8 cellular contexts compared by ENCODE assay signal in the genomic region with DNA sequence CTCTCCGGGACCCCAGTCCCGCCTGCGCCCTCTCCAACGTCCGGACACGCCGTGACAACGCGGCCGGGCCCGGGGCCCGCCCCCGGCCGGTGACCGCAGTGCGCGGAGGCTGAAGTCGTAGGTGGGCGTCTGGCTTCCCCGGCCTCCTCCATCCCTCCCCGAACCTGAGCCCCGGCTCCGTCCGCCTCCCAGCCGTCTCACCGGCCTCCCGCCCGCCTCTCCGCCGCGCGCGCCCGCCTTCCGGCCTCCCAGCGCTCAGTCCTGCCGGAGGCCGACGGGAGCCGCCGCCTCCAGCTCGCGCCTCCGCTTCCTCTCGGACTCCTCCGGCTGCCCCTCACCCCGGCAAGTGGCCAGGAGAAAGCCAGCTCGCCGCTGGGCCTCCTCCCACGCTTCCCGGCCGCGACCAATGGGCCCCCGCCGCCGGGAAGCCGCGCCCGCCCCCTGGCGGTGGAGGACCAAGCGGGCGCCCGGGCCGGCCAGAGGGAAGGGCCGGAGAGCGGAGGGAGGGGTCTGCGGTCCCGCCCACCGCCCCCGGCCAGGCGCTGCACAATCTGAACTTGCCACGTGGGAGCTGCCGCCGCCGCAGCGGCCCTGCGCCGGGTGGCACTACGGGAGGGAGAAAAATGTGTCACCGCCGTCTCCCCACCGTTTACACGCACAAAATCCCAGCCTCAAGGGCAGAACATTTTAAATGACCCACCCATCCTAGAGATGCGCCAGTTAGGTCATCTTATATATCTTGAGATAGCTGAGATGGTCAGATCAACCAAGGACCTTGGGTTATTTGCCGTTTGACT. TPM values are rescaled to one million over a fixed set of nuclear protein-coding genes. Genes with fewer than 3 reads are reported as not detected.
DNase-seq lines count a peak whose midpoint lies in the region; ATAC-seq and TF ChIP-seq lines count a peak whose summit lies in the region.

A gene with protein sequence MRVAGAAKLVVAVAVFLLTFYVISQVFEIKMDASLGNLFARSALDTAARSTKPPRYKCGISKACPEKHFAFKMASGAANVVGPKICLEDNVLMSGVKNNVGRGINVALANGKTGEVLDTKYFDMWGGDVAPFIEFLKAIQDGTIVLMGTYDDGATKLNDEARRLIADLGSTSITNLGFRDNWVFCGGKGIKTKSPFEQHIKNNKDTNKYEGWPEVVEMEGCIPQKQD (minus strand): TSS at position 348 of the 797 bp plus-strand sequence. CDS start 13,339 bp downstream, outside the sequence.

- H3K4me1 ChIP-seq in Karpas-422 (ENCODE audit: low read length) = peaks cover 20% of the 10 kb centered on the region

- peaks cover 34% of the 10 kb centered on the region for H3K4me1 Mint-ChIP-seq in activated T-helper 2 cell treated with anti-CD3 and anti-CD28 coated beads, Interferon-gamma antibody, Interleukin-2, Interleukin-4, amounts not matched to agents 10 μg/mL and 5 μg/mL and 100 μg/mL, durations not matched to agents 14 hours and 24 hours and 36 hours (ENCODE audit: low read depth)
- peaks cover 30% of the 10 kb centered on the region for H3K4me1 Mint-ChIP-seq in nephron
- H3K4me1 Mint-ChIP-seq in stimulated activated naive CD8-positive, alpha-beta T cell treated with anti-CD3 and anti-CD28 coated beads, Interleukin-15, Interleukin-2, amounts not matched to agents 100 ng/mL and 50 ng/mL, for 24 hours (ENCODE audit: low read depth) = peaks cover 47% of the 10 kb centered on the region

- no peaks in the 10 kb centered on the region for H3K9me3 ChIP-seq in Karpas-422 (ENCODE audit: low read length)

- H3K4me3 Mint-ChIP-seq in activated T-helper 2 cell treated with anti-CD3 and anti-CD28 coated beads, Interferon-gamma antibody, Interleukin-2, Interleukin-4, amounts not matched to agents 10 μg/mL and 5 μg/mL and 100 μg/mL, durations not matched to agents 14 hours and 24 hours and 36 hours (ENCODE audit: low read depth) = peak within 1 kb of the TSS; percentile 88
- H3K4me3 Mint-ChIP-seq in nephron = peak within 1 kb of the TSS; percentile 89 to 95 (median 92)
- peak within 1 kb of the TSS; percentile 94 for H3K4me3 Mint-ChIP-seq in stimulated activated naive CD8-positive, alpha-beta T cell treated with anti-CD3 and anti-CD28 coated beads, Interleukin-15, Interleukin-2, amounts not matched to agents 100 ng/mL and 50 ng/mL, for 24 hours

- ATAC-seq in GM21825 (IDR thresholded peaks at IDR 0.05; ENCODE audit: unreplicated experiment) = peak; percentile 79

- H4K20me1 ChIP-seq in Karpas-422 (ENCODE audit: insufficient read depth, low read depth, low read length) = no peaks in the 10 kb centered on the region; the same call in 1 of the 2 replicates

- intact Hi-C loops in activated T-helper 2 cell treated with anti-CD3 and anti-CD28 coated beads, Interferon-gamma antibody, Interleukin-2, Interleukin-4, amounts not matched to agents 10 μg/mL and 5 μg/mL and 100 μg/mL, durations not matched to agents 14 hours and 24 hours and 36 hours (cut with micrococcal nuclease) = loop anchor here (1.0 to 10.0 kb wide), 10 partner anchors 10 to 441 kb away; partner anchors contain the start of gene CPED1

- H3K4me3 ChIP-seq in Karpas-422 (ENCODE audit: low read length) = peak within 1 kb of the TSS; percentile 84
- peak within 1 kb of the TSS; percentile 77 for H3K4me3 ChIP-seq in fibroblast of pulmonary artery (replicated peaks; ENCODE audit: low read depth, low read length)

- H3K9me3 Mint-ChIP-seq in activated T-helper 2 cell treated with anti-CD3 and anti-CD28 coated beads, Interferon-gamma antibody, Interleukin-2, Interleukin-4, amounts not matched to agents 10 μg/mL and 5 μg/mL and 100 μg/mL, durations not matched to agents 14 hours and 24 hours and 36 hours = peaks cover 5% of the 10 kb centered on the region
- peaks cover 3% of the 10 kb centered on the region for H3K9me3 Mint-ChIP-seq in nephron
- peaks cover 5% of the 10 kb centered on the region for H3K9me3 Mint-ChIP-seq in stimulated activated naive CD8-positive, alpha-beta T cell treated with anti-CD3 and anti-CD28 coated beads, Interleukin-15, Interleukin-2, amounts not matched to agents 100 ng/mL and 50 ng/mL, for 24 hours

- peak within 1 kb of the TSS; percentile 79 for H3K9ac ChIP-seq in Karpas-422 (ENCODE audit: low read length)

- peak within 1 kb of the TSS; percentile 93 for H2AFZ ChIP-seq in Karpas-422 (ENCODE audit: low read length)

- peaks cover 25% of the 10 kb centered on the region for H3K79me2 ChIP-seq in Karpas-422 (ENCODE audit: low read length)

- peak within 1 kb of the TSS; percentile 91 for H3K27ac Mint-ChIP-seq in activated T-helper 2 cell treated with anti-CD3 and anti-CD28 coated beads, Interferon-gamma antibody, Interleukin-2, Interleukin-4, amounts not matched to agents 10 μg/mL and 5 μg/mL and 100 μg/mL, durations not matched to agents 14 hours and 24 hours and 36 hours
- peak within 1 kb of the TSS; percentile 87 to 94 (median 91) for H3K27ac Mint-ChIP-seq in nephron
- peak within 1 kb of the TSS; percentile 94 for H3K27ac Mint-ChIP-seq in stimulated activated naive CD8-positive, alpha-beta T cell treated with anti-CD3 and anti-CD28 coated beads, Interleukin-15, Interleukin-2, amounts not matched to agents 100 ng/mL and 50 ng/mL, for 24 hours

- H3K4me2 ChIP-seq in Karpas-422 (ENCODE audit: low read depth, low read length, poor library complexity, severe bottlenecking) = peak within 1 kb of the TSS; percentile 80

- no peaks in the 10 kb centered on the region for H3K27me3 Mint-ChIP-seq in activated T-helper 2 cell treated with anti-CD3 and anti-CD28 coated beads, Interferon-gamma antibody, Interleukin-2, Interleukin-4, amounts not matched to agents 10 μg/mL and 5 μg/mL and 100 μg/mL, durations not matched to agents 14 hours and 24 hours and 36 hours (ENCODE audit: low read depth)
- H3K27me3 Mint-ChIP-seq in nephron (ENCODE audit: low read depth) = no peaks in the 10 kb centered on the region
- H3K27me3 Mint-ChIP-seq in stimulated activated naive CD8-positive, alpha-beta T cell treated with anti-CD3 and anti-CD28 coated beads, Interleukin-15, Interleukin-2, amounts not matched to agents 100 ng/mL and 50 ng/mL, for 24 hours = no peaks in the 10 kb centered on the region

- peak; percentile 20 for TF ChIP-seq CTCF in fibroblast of pulmonary artery (IDR thresholded peaks at IDR 0.05; ENCODE audit: low read length, missing control alignments)
- peak; percentile 95 to 98 (median 97) for TF ChIP-seq CTCF in nephron (IDR thresholded peaks at IDR 0.05; ENCODE audit: unreplicated experiment in 3 of 3)

- no peaks in the 10 kb centered on the region for H3K9me2 ChIP-seq in Karpas-422 (replicated peaks; ENCODE audit: insufficient read depth, low read length)

- H3K36me3 ChIP-seq in Karpas-422 (ENCODE audit: insufficient read depth, low read length) = no peaks in the 10 kb centered on the region; the same call in 1 of the 2 replicates

- no peak within 1 kb of the TSS for H3K27ac ChIP-seq in Karpas-422 (ENCODE audit: low read length)

- no peaks in the 10 kb centered on the region for H3K27me3 ChIP-seq in Karpas-422 (ENCODE audit: low read length)

- DNase-seq in EH (ENCODE audit: low read depth) (peak; percentile 93), Karpas-422 (peak; percentile 96), RPMI7951 (ENCODE audit: low read depth) (peak; percentile 93), fibroblast of pulmonary artery (ENCODE audit: low read depth) (peak; percentile 93)
- peak; percentile 78 for DNase-seq in activated T-helper 2 cell treated with anti-CD3 and anti-CD28 coated beads, Interferon-gamma antibody, Interleukin-2, Interleukin-4, amounts not matched to agents 10 μg/mL and 5 μg/mL and 100 μg/mL, durations not matched to agents 14 hours and 24 hours and 36 hours (ENCODE audit: low spot score)

- H3K36me3 Mint-ChIP-seq in activated T-helper 2 cell treated with anti-CD3 and anti-CD28 coated beads, Interferon-gamma antibody, Interleukin-2, Interleukin-4, amounts not matched to agents 10 μg/mL and 5 μg/mL and 100 μg/mL, durations not matched to agents 14 hours and 24 hours and 36 hours (ENCODE audit: low read depth) = peaks cover 29% of the 10 kb centered on the region
- peaks cover 23% of the 10 kb centered on the region for H3K36me3 Mint-ChIP-seq in nephron (ENCODE audit: low read depth)
- peaks cover 30% of the 10 kb centered on the region for H3K36me3 Mint-ChIP-seq in stimulated activated naive CD8-positive, alpha-beta T cell treated with anti-CD3 and anti-CD28 coated beads, Interleukin-15, Interleukin-2, amounts not matched to agents 100 ng/mL and 50 ng/mL, for 24 hours (ENCODE audit: low read depth)

RNA-seq across cellular contexts. Expression of the gene that starts here (rescaled TPM):
- 16.8 and 26.1 TPM in 2 replicates for total RNA-seq in Karpas-422 (2014; rRNA removed; shearing (Covaris generic); ENCODE audit: low replicate concordance)
- total RNA-seq in RPMI7951 (2014; rRNA removed; shearing (Covaris generic)) = 51.1 and 61.3 TPM in 2 replicates
- 57.6 and 59.5 TPM in 2 replicates for total RNA-seq in activated T-helper 2 cell treated with anti-CD3 and anti-CD28 coated beads, Interferon-gamma antibody, Interleukin-2, Interleukin-4, amounts not matched to agents 10 μg/mL and 5 μg/mL and 100 μg/mL, durations not matched to agents 14 hours and 24 hours and 36 hours
